Comparison of ENCODE assay signal across 32 cellular contexts in genomic region chr3:36710606-36711005, GRCh38. TPM values are rescaled to one million over a fixed set of nuclear protein-coding genes. Genes with fewer than 3 reads are reported as not detected.
"Had no signal": no experiment of that assay in that cellular context is flagged by ENCODE, and none has a peak within 500 bp of the region (broad histone marks: within the 10 kb centered on the region; RNA-seq: fewer than 3 reads in every experiment).

No MANE protein-coding gene starts in this region.

- H3K4me1 Mint-ChIP-seq: central memory CD8-positive, alpha-beta T cell; endodermal cell had no signal

- H3K27me3 Mint-ChIP-seq: activated CD4-positive, alpha-beta T cell treated with anti-CD3 and anti-CD28 coated beads for 36 hours; activated CD4-positive, alpha-beta T cell treated with anti-CD3 and anti-CD28 coated beads, Interleukin-2, amount 10 ng/mL, durations not matched to agents 24 days and 14 days; activated CD8-positive, alpha-beta memory T cell treated with anti-CD3 and anti-CD28 coated beads, Interleukin-2, amount 10 ng/mL, durations not matched to agents 7 days and 5 days; central memory CD8-positive, alpha-beta T cell; dendritic cell treated with granulocyte-macrophage colony-stimulating factor and Interleukin-4, amounts not matched to agents 40 ng/mL and 50 ng/mL, for 4 days had no signal

- H3K4me1 ChIP-seq: ascending aorta, breast epithelium, foreskin keratinocyte, gastrocnemius medialis had no signal

- H3K27ac Mint-ChIP-seq: activated CD4-positive, alpha-beta memory T cell treated with anti-CD3 and anti-CD28 coated beads for 36 hours; activated CD4-positive, alpha-beta T cell treated with anti-CD3 and anti-CD28 coated beads for 36 hours; activated CD4-positive, alpha-beta T cell treated with anti-CD3 and anti-CD28 coated beads, Interleukin-2, amount 10 ng/mL, durations not matched to agents 24 days and 14 days; activated CD8-positive, alpha-beta memory T cell treated with anti-CD3 and anti-CD28 coated beads, Interleukin-2, amount 10 ng/mL, durations not matched to agents 7 days and 5 days; activated CD8-positive, alpha-beta T cell treated with anti-CD3 and anti-CD28 coated beads, Interleukin-2, amount 10 ng/mL, durations not matched to agents 7 days and 5 days; activated naive CD4-positive, alpha-beta T cell treated with anti-CD3 and anti-CD28 coated beads, Interleukin-2, amount 50 U/mL, for 72 hours; activated naive CD8-positive, alpha-beta T cell treated with anti-CD3 and anti-CD28 coated beads, Interleukin-2, amount 10 ng/mL, durations not matched to agents 7 days and 5 days; activated T-helper 1 cell treated with anti-CD3 and anti-CD28 coated beads, Interleukin-12 subunit alpha, Interleukin-12 subunit beta, Interleukin-2, Interleukin-4 antibody, amounts not matched to agents 30 ng/mL and 10 ng/mL and 1 ng/mL, durations not matched to agents 14 hours and 24 hours and 36 hours; activated T-helper 2 cell treated with anti-CD3 and anti-CD28 coated beads, Interferon-gamma antibody, Interleukin-2, Interleukin-4, amounts not matched to agents 10 μg/mL and 5 μg/mL and 100 μg/mL, durations not matched to agents 14 hours and 24 hours and 36 hours; dendritic cell treated with granulocyte-macrophage colony-stimulating factor and Interleukin-4, amounts not matched to agents 40 ng/mL and 50 ng/mL, for 4 days; endodermal cell had no signal

- H3K4me3 Mint-ChIP-seq: activated CD4-positive, alpha-beta memory T cell treated with anti-CD3 and anti-CD28 coated beads for 36 hours; activated CD4-positive, alpha-beta T cell treated with anti-CD3 and anti-CD28 coated beads for 36 hours; activated CD4-positive, alpha-beta T cell treated with anti-CD3 and anti-CD28 coated beads, Interleukin-2, amount 10 ng/mL, durations not matched to agents 24 days and 14 days; activated CD8-positive, alpha-beta memory T cell treated with anti-CD3 and anti-CD28 coated beads, Interleukin-2, amount 10 ng/mL, durations not matched to agents 7 days and 5 days; activated CD8-positive, alpha-beta T cell treated with anti-CD3 and anti-CD28 coated beads, Interleukin-2, amount 10 ng/mL, durations not matched to agents 7 days and 5 days; activated naive CD4-positive, alpha-beta T cell treated with anti-CD3 and anti-CD28 coated beads, Interleukin-2, amount 10 ng/mL, durations not matched to agents 7 days and 5 days; activated naive CD8-positive, alpha-beta T cell treated with anti-CD3 and anti-CD28 coated beads, Interleukin-2, amount 10 ng/mL, durations not matched to agents 7 days and 5 days; activated T-helper 1 cell treated with anti-CD3 and anti-CD28 coated beads, Interleukin-12 subunit alpha, Interleukin-12 subunit beta, Interleukin-2, Interleukin-4 antibody, amounts not matched to agents 30 ng/mL and 10 ng/mL and 1 ng/mL, durations not matched to agents 14 hours and 24 hours and 36 hours; brain; central memory CD8-positive, alpha-beta T cell; dendritic cell treated with granulocyte-macrophage colony-stimulating factor and Interleukin-4, amounts not matched to agents 40 ng/mL and 50 ng/mL, for 4 days; endodermal cell had no signal

- H3K9me3 ChIP-seq: ascending aorta, breast epithelium, gastrocnemius medialis had no signal

- H3K27ac ChIP-seq: ascending aorta, breast epithelium, coronary artery, dorsolateral prefrontal cortex, foreskin keratinocyte, gastrocnemius medialis had no signal

- H3K9me3 Mint-ChIP-seq: activated CD4-positive, alpha-beta memory T cell treated with anti-CD3 and anti-CD28 coated beads for 36 hours; activated CD4-positive, alpha-beta T cell treated with anti-CD3 and anti-CD28 coated beads, Interleukin-2, amount 10 ng/mL, durations not matched to agents 24 days and 14 days; activated naive CD4-positive, alpha-beta T cell treated with anti-CD3 and anti-CD28 coated beads, Interleukin-2, amount 10 ng/mL, durations not matched to agents 7 days and 5 days; activated naive CD4-positive, alpha-beta T cell treated with anti-CD3 and anti-CD28 coated beads, Interleukin-2, amount 50 U/mL, for 72 hours; activated naive CD8-positive, alpha-beta T cell treated with anti-CD3 and anti-CD28 coated beads, Interleukin-2, amount 10 ng/mL, durations not matched to agents 7 days and 5 days; activated T-helper 1 cell treated with anti-CD3 and anti-CD28 coated beads, Interleukin-12 subunit alpha, Interleukin-12 subunit beta, Interleukin-2, Interleukin-4 antibody, amounts not matched to agents 30 ng/mL and 10 ng/mL and 1 ng/mL, durations not matched to agents 14 hours and 24 hours and 36 hours; activated T-helper 2 cell treated with anti-CD3 and anti-CD28 coated beads, Interferon-gamma antibody, Interleukin-2, Interleukin-4, amounts not matched to agents 10 μg/mL and 5 μg/mL and 100 μg/mL, durations not matched to agents 14 hours and 24 hours and 36 hours; central memory CD8-positive, alpha-beta T cell; dendritic cell treated with granulocyte-macrophage colony-stimulating factor and Interleukin-4, amounts not matched to agents 40 ng/mL and 50 ng/mL, for 4 days; endodermal cell had no signal

- H3K36me3 ChIP-seq: ascending aorta, breast epithelium, gastrocnemius medialis had no signal

- H3K4me3 ChIP-seq: ascending aorta, breast epithelium, coronary artery, dorsolateral prefrontal cortex, gastrocnemius medialis had no signal

- DNase-seq: activated CD4-positive, alpha-beta memory T cell treated with anti-CD3 and anti-CD28 coated beads for 36 hours; activated CD4-positive, alpha-beta T cell treated with anti-CD3 and anti-CD28 coated beads for 36 hours; activated CD4-positive, alpha-beta T cell treated with anti-CD3 and anti-CD28 coated beads, Interleukin-2, amount 10 ng/mL, durations not matched to agents 24 days and 14 days; activated CD4-positive, CD25-positive, alpha-beta regulatory T cell; activated CD4-positive, CD25-positive, alpha-beta regulatory T cell treated with anti-CD3 and anti-CD28 coated beads, Interleukin-2, amount 50 U/mL, for 72 hours; activated CD8-positive, alpha-beta memory T cell treated with anti-CD3 and anti-CD28 coated beads, Interleukin-2, amount 10 ng/mL, durations not matched to agents 7 days and 5 days; activated CD8-positive, alpha-beta memory T cell treated with anti-CD3 and anti-CD28 coated beads, Interleukin-2, amount 50 U/mL, for 4 hours; activated CD8-positive, alpha-beta T cell treated with anti-CD3 and anti-CD28 coated beads, Interleukin-2, amount 10 ng/mL, durations not matched to agents 7 days and 5 days; activated effector memory CD4-positive, alpha-beta T cell treated with anti-CD3 and anti-CD28 coated beads, Interleukin-2, amount 50 U/mL, for 16 hours; activated naive CD4-positive, alpha-beta T cell treated with anti-CD3 and anti-CD28 coated beads, Interleukin-2, amount 10 ng/mL, durations not matched to agents 7 days and 5 days; activated naive CD8-positive, alpha-beta T cell treated with anti-CD3 and anti-CD28 coated beads, Interleukin-2, amount 10 ng/mL, durations not matched to agents 7 days and 5 days; activated T-cell treated with anti-CD3 and anti-CD28 coated beads, Interleukin-2, amount 50 U/mL, for 1 hour; activated T-cell treated with anti-CD3 and anti-CD28 coated beads, Interleukin-2, amount 50 U/mL, for 48 hours; dorsolateral prefrontal cortex; effector memory CD4-positive, alpha-beta T cell; endodermal cell; foreskin keratinocyte; gastrocnemius medialis; glutamatergic neuron; T-helper 2 cell had no signal

- H3K27me3 ChIP-seq: ascending aorta, breast epithelium, dorsolateral prefrontal cortex, foreskin keratinocyte, gastrocnemius medialis had no signal

- ATAC-seq: activated CD4-positive, alpha-beta T cell treated with anti-CD3 and anti-CD28 coated beads for 36 hours; activated CD8-positive, alpha-beta memory T cell treated with anti-CD3 and anti-CD28 coated beads, Interleukin-2, amount 10 ng/mL, durations not matched to agents 7 days and 5 days; activated CD8-positive, alpha-beta T cell treated with anti-CD3 and anti-CD28 coated beads, Interleukin-2, amount 10 ng/mL, durations not matched to agents 7 days and 5 days; activated naive CD4-positive, alpha-beta T cell treated with anti-CD3 and anti-CD28 coated beads, Interleukin-2, amount 50 U/mL, for 72 hours; esophagus mucosa; foreskin keratinocyte; gastrocnemius medialis had no signal

RNA-seq across cellular contexts. Expression of gene DCLK3, which starts 53.7 kb away (rescaled TPM):
- total RNA-seq: activated CD4-positive, alpha-beta memory T cell treated with anti-CD3 and anti-CD28 coated beads for 36 hours; activated CD4-positive, alpha-beta T cell treated with anti-CD3 and anti-CD28 coated beads, Interleukin-2, amount 10 ng/mL, durations not matched to agents 24 days and 14 days; activated CD8-positive, alpha-beta memory T cell treated with anti-CD3 and anti-CD28 coated beads for 36 hours; activated CD8-positive, alpha-beta memory T cell treated with anti-CD3 and anti-CD28 coated beads, Interleukin-2, amount 10 ng/mL, durations not matched to agents 7 days and 5 days; activated CD8-positive, alpha-beta T cell treated with anti-CD3 and anti-CD28 coated beads, Interleukin-2, amount 10 ng/mL, durations not matched to agents 7 days and 5 days; activated naive CD8-positive, alpha-beta T cell treated with anti-CD3 and anti-CD28 coated beads, Interleukin-2, amount 10 ng/mL, durations not matched to agents 7 days and 5 days; activated T-helper 1 cell treated with anti-CD3 and anti-CD28 coated beads, Interleukin-12 subunit alpha, Interleukin-12 subunit beta, Interleukin-2, Interleukin-4 antibody, amounts not matched to agents 30 ng/mL and 10 ng/mL and 1 ng/mL, durations not matched to agents 14 hours and 24 hours and 36 hours; activated T-helper 2 cell treated with anti-CD3 and anti-CD28 coated beads, Interferon-gamma antibody, Interleukin-2, Interleukin-4, amounts not matched to agents 10 μg/mL and 5 μg/mL and 100 μg/mL, durations not matched to agents 14 hours and 24 hours and 36 hours; ascending aorta; foreskin keratinocyte; T-helper 1 cell treated with Interleukin-12 subunit alpha and Interleukin-12 subunit beta and Interleukin-4 antibody, amounts not matched to agents 30 ng/mL and 1 ng/mL, for 36 hours had no signal
